Comparison of ENCODE assay signal across 8 cellular contexts in the genomic region with DNA sequence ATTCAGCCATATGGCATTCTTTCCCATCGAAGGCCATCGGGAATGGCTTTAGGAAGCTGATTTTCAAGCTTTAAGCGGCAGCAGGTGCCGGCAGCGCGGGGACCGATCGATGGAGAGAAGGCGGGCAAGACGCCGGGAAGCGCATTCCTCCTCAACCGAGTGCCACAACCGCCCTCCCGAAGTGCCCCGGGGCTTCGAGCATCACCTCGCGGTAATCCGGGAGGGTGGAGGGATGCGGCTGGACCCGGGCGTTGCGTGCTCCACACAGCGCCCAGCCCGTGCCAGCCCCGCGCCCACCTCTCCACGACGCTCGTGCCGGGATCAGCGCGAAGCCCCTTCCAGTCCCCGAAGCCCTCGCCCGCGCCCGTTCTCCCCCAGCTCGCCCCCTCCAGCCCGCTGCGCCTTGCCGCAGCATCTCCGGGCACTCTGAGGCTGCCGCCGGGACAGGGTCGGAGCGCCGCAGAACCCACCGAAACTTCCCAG. TPM values are rescaled to one million over a fixed set of nuclear protein-coding genes. Genes with fewer than 3 reads are reported as not detected.
DNase-seq lines count a peak whose midpoint lies in the region; ATAC-seq and TF ChIP-seq lines count a peak whose summit lies in the region.

No MANE protein-coding gene starts in this region.

- H3K4me1 ChIP-seq in CD8-positive, alpha-beta T cell (ENCODE audit: insufficient read depth, low read length), result peaks cover 22% of the 10 kb centered on the region
- H3K4me1 ChIP-seq in ovary (ENCODE audit: insufficient read depth), result no peaks in the 10 kb centered on the region

- peak; percentile 28 for ATAC-seq in CD8-positive, alpha-beta T cell
- peak; percentile 43 to 57 for ATAC-seq in activated T-cell treated with anti-CD3 and anti-CD28 coated beads, Interleukin-2, amount 50 U/mL, for 72 hours (replicated peaks in 1 of 2)
- ATAC-seq in GM19452 (IDR thresholded peaks at IDR 0.05; ENCODE audit: unreplicated experiment) (no peak), HG02798 (IDR thresholded peaks at IDR 0.05; ENCODE audit: poor library complexity, unreplicated experiment) (no peak)

- H3K4me1 Mint-ChIP-seq in CD8-positive, alpha-beta T cell (ENCODE audit: low read depth), result peaks cover 51% of the 10 kb centered on the region
- peaks cover 64% of the 10 kb centered on the region for H3K4me1 Mint-ChIP-seq in activated T-cell treated with anti-CD3 and anti-CD28 coated beads, Interleukin-2, amount 50 U/mL, for 72 hours (ENCODE audit: low read depth)

- TF ChIP-seq CTCF in CD8-positive, alpha-beta T cell (IDR thresholded peaks at IDR 0.05), result no peak
- TF ChIP-seq CTCF in ovary (IDR thresholded peaks at IDR 0.05), result no peak

- intact Hi-C loops in CD8-positive, alpha-beta T cell (cut with DNase I, micrococcal nuclease), result loop anchor here (1.0 to 5.0 kb wide), 7 partner anchors 73 to 1871 kb away; a partner anchor contains a TSS
- intact Hi-C loops in ovary (cut with DNase I), result loop anchor here in 1 of 4 donors (5.0 kb wide), 1 partner anchor 1531 kb away; no protein-coding TSS in a partner anchor

- H3K27ac ChIP-seq in CD8-positive, alpha-beta T cell (ENCODE audit: low read depth, low read length), result peak overlapping the region; percentile 86
- peak overlapping the region; percentile 56 to 73 for H3K27ac ChIP-seq in ovary

- H3K27ac Mint-ChIP-seq in CD8-positive, alpha-beta T cell, result peak overlapping the region; percentile 96
- peak overlapping the region; percentile 79 for H3K27ac Mint-ChIP-seq in activated T-cell treated with anti-CD3 and anti-CD28 coated beads, Interleukin-2, amount 50 U/mL, for 72 hours

- no peaks in the 10 kb centered on the region for H3K36me3 ChIP-seq in CD8-positive, alpha-beta T cell (ENCODE audit: insufficient read depth, low read length)
- H3K36me3 ChIP-seq in ovary, result no peaks in the 10 kb centered on the region

- whole genome bisulfite sequencing in ovary, 3 donors, result 1% methylated on average over 50 of the region's 50 CpGs

- no peak for TF ChIP-seq EP300 in ovary (IDR thresholded peaks at IDR 0.05)

- H3K36me3 Mint-ChIP-seq in CD8-positive, alpha-beta T cell, result peaks cover 5% of the 10 kb centered on the region
- H3K36me3 Mint-ChIP-seq in activated T-cell treated with anti-CD3 and anti-CD28 coated beads, Interleukin-2, amount 50 U/mL, for 72 hours (ENCODE audit: insufficient read depth in 2 of 2), result peaks cover 4 to 6% of the 10 kb centered on the region in 2 donors

- no peaks in the 10 kb centered on the region for H3K9me3 Mint-ChIP-seq in CD8-positive, alpha-beta T cell
- peaks cover 1 to 2% of the 10 kb centered on the region in 2 donors for H3K9me3 Mint-ChIP-seq in activated T-cell treated with anti-CD3 and anti-CD28 coated beads, Interleukin-2, amount 50 U/mL, for 72 hours

- H3K9me3 ChIP-seq in CD8-positive, alpha-beta T cell (ENCODE audit: low read length), result no peaks in the 10 kb centered on the region
- H3K9me3 ChIP-seq in ovary, result no peaks in the 10 kb centered on the region

- TF ChIP-seq POLR2A in ovary (IDR thresholded peaks at IDR 0.05), result no peak

- H3K4me3 ChIP-seq in CD8-positive, alpha-beta T cell (ENCODE audit: low read depth, low read length), result peak overlapping the region; percentile 81
- H3K4me3 ChIP-seq in ovary, result peak overlapping the region; percentile 85

- CTCF ChIA-PET in CD8-positive, alpha-beta T cell (lab: Charles Lee), result interaction anchor here (1.3 to 2.0 kb wide), 2 partner anchors 14 to 73 kb away, joined by 3 to 18 read pairs; no protein-coding TSS in a partner anchor

- peak overlapping the region; percentile 95 for H3K4me3 Mint-ChIP-seq in CD8-positive, alpha-beta T cell
- peak overlapping the region; percentile 89 to 91 for H3K4me3 Mint-ChIP-seq in activated T-cell treated with anti-CD3 and anti-CD28 coated beads, Interleukin-2, amount 50 U/mL, for 72 hours

- POLR2A ChIA-PET in CD8-positive, alpha-beta T cell (lab: Charles Lee), result interaction anchor here (0.6 to 1.7 kb wide), 6 partner anchors 8 to 1340 kb away, joined by 3 to 8 read pairs (median 4); a partner anchor contains a TSS

- peak in 6 of 7 experiments; percentile 3 to 59 (median 26) for DNase-seq in CD8-positive, alpha-beta T cell
- DNase-seq in NCI-H146 treated with DMSO at 0.1 percent for 48 hours (lab: John Stamatoyannopoulos, UW; ENCODE audit: unreplicated experiment), result peak; percentile 24
- DNase-seq in activated T-cell treated with anti-CD3 and anti-CD28 coated beads, Interleukin-2, amount 50 U/mL, for 72 hours, result peak; percentile 36 to 44
- peak; percentile 30 for DNase-seq in germinal center (ENCODE audit: low spot score)
- peak in 4 of 5 donors; percentile 37 to 54 (median 44) for DNase-seq in ovary
- DNase-seq in SIG-M5 (lab: John Stamatoyannopoulos, UW), result no peak

- no peaks in the 10 kb centered on the region for H3K27me3 Mint-ChIP-seq in CD8-positive, alpha-beta T cell (ENCODE audit: low read depth)
- no peaks in the 10 kb centered on the region for H3K27me3 Mint-ChIP-seq in activated T-cell treated with anti-CD3 and anti-CD28 coated beads, Interleukin-2, amount 50 U/mL, for 72 hours (ENCODE audit: low read depth)

- no peaks in the 10 kb centered on the region for H3K27me3 ChIP-seq in CD8-positive, alpha-beta T cell (ENCODE audit: insufficient read depth, low read length)
- H3K27me3 ChIP-seq in ovary, result no peaks in the 10 kb centered on the region

RNA-seq across cellular contexts. Expression of a gene that starts 3.2 kb away (rescaled TPM):
- 1 to 10 TPM; 2.2 to 2.3 TPM for total RNA-seq in CD8-positive, alpha-beta T cell
- total RNA-seq in activated T-cell treated with anti-CD3 and anti-CD28 coated beads, Interleukin-2, amount 50 U/mL, for 72 hours, result 10 to 100 TPM in 1 of 2 donors, 1 to 10 TPM in 1; 8.4 to 12.0 TPM
- 1 to 10 TPM in 6 of 7 donors, under 1 TPM in 1; 0.75 to 4.7 (median 3.3) TPM for total RNA-seq in ovary
- polyA plus RNA-seq in ovary, result 1 to 10 TPM; 1.4 to 3.7 TPM

Comparison
In these comparisons a context has a peak if more than half of its experiments do, and no peak if none do; other contexts are left out.
1. ATAC-seq: peak in CD8-positive, alpha-beta T cell (single experiment) and activated T-cell treated with anti-CD3 and anti-CD28 coated beads, Interleukin-2, amount 50 U/mL, for 72 hours (2 of 2); none in GM19452 (single experiment) and HG02798 (single experiment).